8 cellular contexts compared by ENCODE assay signal in the genomic region with DNA sequence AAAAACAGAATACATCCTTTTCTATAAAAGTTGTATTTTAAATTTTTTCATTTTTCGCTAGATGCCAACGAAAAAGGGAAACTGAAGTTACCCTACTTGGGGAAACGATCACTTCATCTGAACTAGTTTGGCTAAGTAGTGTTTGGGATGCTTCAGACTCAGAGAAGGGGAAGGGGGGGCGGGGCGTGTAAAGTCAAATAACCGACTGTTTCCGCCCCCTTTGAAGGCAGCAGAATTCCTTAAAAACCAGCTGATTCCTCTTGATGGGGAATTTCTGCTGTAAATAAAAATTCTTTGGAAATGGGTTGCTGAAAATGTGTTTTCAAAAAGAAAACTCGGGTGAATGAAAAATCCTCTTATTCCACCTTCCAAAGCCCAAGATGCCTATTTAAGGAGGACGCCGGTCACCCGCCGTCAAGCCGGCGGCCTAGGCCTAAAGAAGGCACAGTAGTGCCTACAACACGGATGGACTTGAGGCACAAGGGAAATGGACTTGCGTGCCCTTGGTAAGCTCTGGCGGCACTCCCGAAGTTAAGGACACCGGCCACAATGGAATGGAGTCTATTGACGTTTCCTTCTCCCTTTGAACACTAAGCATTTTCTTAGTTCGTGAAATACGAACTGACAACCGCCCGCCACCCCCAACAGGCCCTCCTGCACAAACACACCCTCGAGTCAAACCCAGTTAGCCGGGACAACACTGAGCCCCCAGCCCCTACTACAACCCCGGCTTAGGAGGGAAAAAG. TPM values are rescaled to one million over a fixed set of nuclear protein-coding genes. Genes with fewer than 3 reads are reported as not detected.
DNase-seq lines count a peak whose midpoint lies in the region; ATAC-seq and TF ChIP-seq lines count a peak whose summit lies in the region.

No MANE protein-coding gene starts in this region.

- no peaks in the 10 kb centered on the region for H3K9me3 ChIP-seq in endocrine pancreas (ENCODE audit: control insufficient read depth, low read length)
- H3K9me3 ChIP-seq in lung (ENCODE audit: control insufficient read depth in 2 of 2, insufficient read depth in 1 of 2, low read length in 1 of 2): no peaks in the 10 kb centered on the region
- H3K9me3 ChIP-seq in stomach: no peaks in the 10 kb centered on the region

- peak overlapping the region; percentile 90 for H3K4me3 Mint-ChIP-seq in activated CD4-positive, alpha-beta T cell treated with anti-CD3 and anti-CD28 coated beads, Interleukin-2, amount 10 ng/mL, durations not matched to agents 24 days and 14 days

- peak; percentile 29 to 30 for DNase-seq in stimulated activated CD4-positive, alpha-beta T cell treated with anti-CD3 and anti-CD28 coated beads, Interleukin-2, amount 100 ng/mL, for 24 hours
- no peak for DNase-seq in stimulated activated CD4-positive, alpha-beta T cell treated with anti-CD3 and anti-CD28 coated beads, Interleukin-12 subunit alpha, Interleukin-12 subunit beta, amount 100 ng/mL, for 4 hours
- peak; percentile 47 for DNase-seq in NCI-H2107 (lab: John Stamatoyannopoulos, UW)
- DNase-seq in activated CD4-positive, alpha-beta T cell treated with anti-CD3 and anti-CD28 coated beads, Interleukin-2, amount 10 ng/mL, durations not matched to agents 24 days and 14 days: no peak
- peak; percentile 54 for DNase-seq in lung (ENCODE audit: low spot score)
- peak; percentile 65 for DNase-seq in stomach

- TF ChIP-seq POLR2A in stomach (IDR thresholded peaks at IDR 0.05): no peak

- peak overlapping the region; percentile 34 for H3K9ac ChIP-seq in endocrine pancreas (ENCODE audit: control insufficient read depth, insufficient read depth, low read length)

- H3K27ac Mint-ChIP-seq in activated CD4-positive, alpha-beta T cell treated with anti-CD3 and anti-CD28 coated beads, Interleukin-2, amount 10 ng/mL, durations not matched to agents 24 days and 14 days: peak overlapping the region; percentile 58

- ATAC-seq in lung (ENCODE audit: insufficient read depth, low FRiP score): no peak
- ATAC-seq in activated CD4-positive, CD25-positive, alpha-beta regulatory T cell treated with anti-CD3 and anti-CD28 coated beads, Interleukin-2, amount 50 U/mL, for 24 hours: no peak

- H3K27me3 ChIP-seq in endocrine pancreas (ENCODE audit: control insufficient read depth, insufficient read depth, low read length): no peaks in the 10 kb centered on the region
- no peaks in the 10 kb centered on the region for H3K27me3 ChIP-seq in lung (ENCODE audit: control insufficient read depth, insufficient read depth)
- H3K27me3 ChIP-seq in stomach: no peaks in the 10 kb centered on the region

- TF ChIP-seq CTCF in lung (IDR thresholded peaks at IDR 0.05; ENCODE audit: control extremely low read depth, extremely low read depth): no peak
- TF ChIP-seq CTCF in stomach (IDR thresholded peaks at IDR 0.05): no peak

- intact Hi-C loops in activated CD4-positive, alpha-beta T cell treated with anti-CD3 and anti-CD28 coated beads, Interleukin-2, amount 10 ng/mL, durations not matched to agents 24 days and 14 days (cut with micrococcal nuclease): no loop called here
- intact Hi-C loops in stomach (cut with DNase I; ENCODE audit: low total_unique reads): no loop called here

- 2 to 4% methylated on average over 27 of the region's 27 CpGs for WGBS in lung, 2 donors
- 4 to 6% (median 5%) methylated on average over 26 to 27 of the region's 27 CpGs for WGBS in stomach, 5 donors

- peaks cover 17% of the 10 kb centered on the region for H3K4me1 Mint-ChIP-seq in activated CD4-positive, alpha-beta T cell treated with anti-CD3 and anti-CD28 coated beads, Interleukin-2, amount 10 ng/mL, durations not matched to agents 24 days and 14 days

- TF ChIP-seq EP300 in stomach (IDR thresholded peaks at IDR 0.05): no peak

- H3K4me1 ChIP-seq in endocrine pancreas (ENCODE audit: control insufficient read depth, insufficient read depth, low read length) (peaks cover 21% of the 10 kb centered on the region), lung (ENCODE audit: control insufficient read depth in 2 of 2, insufficient read depth in 2 of 2, low read length in 2 of 2) (peaks cover 1 to 8% of the 10 kb centered on the region in 2 donors), stomach (peaks cover 16 to 62% (median 42%) of the 10 kb centered on the region in 4 donors)

- no peaks in the 10 kb centered on the region for H3K9me3 Mint-ChIP-seq in activated CD4-positive, alpha-beta T cell treated with anti-CD3 and anti-CD28 coated beads, Interleukin-2, amount 10 ng/mL, durations not matched to agents 24 days and 14 days

- H3K4me3 ChIP-seq in endocrine pancreas (ENCODE audit: control insufficient read depth, insufficient read depth, low read length) (peak overlapping the region; percentile 72), lung (peak overlapping the region; percentile 85), stomach (peak overlapping the region; percentile 88 to 99 (median 95))

- no peaks in the 10 kb centered on the region for H3K27me3 Mint-ChIP-seq in activated CD4-positive, alpha-beta T cell treated with anti-CD3 and anti-CD28 coated beads, Interleukin-2, amount 10 ng/mL, durations not matched to agents 24 days and 14 days

- no peaks in the 10 kb centered on the region for H3K36me3 Mint-ChIP-seq in activated CD4-positive, alpha-beta T cell treated with anti-CD3 and anti-CD28 coated beads, Interleukin-2, amount 10 ng/mL, durations not matched to agents 24 days and 14 days (ENCODE audit: low read depth)

- H3K27ac ChIP-seq in lung (ENCODE audit: low read depth in 1 of 2, low read length in 1 of 2): peak overlapping the region; percentile 87 to 100
- H3K27ac ChIP-seq in stomach: peak overlapping the region; percentile 94 to 100 (median 97)

- H3K36me3 ChIP-seq in endocrine pancreas (ENCODE audit: control insufficient read depth, insufficient read depth, low read length) (no peaks in the 10 kb centered on the region), lung (ENCODE audit: control insufficient read depth in 2 of 2, insufficient read depth in 2 of 2, low read length in 2 of 2) (no peaks in the 10 kb centered on the region), stomach (no peaks in the 10 kb centered on the region)

RNA-seq across cellular contexts. Expression of a gene that starts 2.0 kb away (rescaled TPM):
- total RNA-seq in activated CD4-positive, alpha-beta T cell treated with anti-CD3 and anti-CD28 coated beads, Interleukin-2, amount 10 ng/mL, durations not matched to agents 24 days and 14 days: 49.3 and 53.0 TPM in 2 replicates
- total RNA-seq in lung (100 to 1,000 TPM in 1 of 2 donors, 10 to 100 TPM in 1; 57.4 to 100 TPM), stomach (100 to 1,000 TPM in 2 of 5 donors, 10 to 100 TPM in 3; 55.9 to 131 (median 71.7) TPM)
- polyA plus RNA-seq in lung (10 to 100 TPM; 18.0 to 29.6 TPM), stomach (10 to 100 TPM; 11.1 to 17.4 (median 16.1) TPM)

Comparison
In these comparisons a context has a peak if more than half of its experiments do, and no peak if none do; other contexts are left out.
1. DNase-seq: peak in stimulated activated CD4-positive, alpha-beta T cell treated with anti-CD3 and anti-CD28 coated beads, Interleukin-2, amount 100 ng/mL, for 24 hours (2 of 2), NCI-H2107 (single experiment), lung (single experiment) and stomach (single experiment); none in stimulated activated CD4-positive, alpha-beta T cell treated with anti-CD3 and anti-CD28 coated beads, Interleukin-12 subunit alpha, Interleukin-12 subunit beta, amount 100 ng/mL, for 4 hours (single experiment) and activated CD4-positive, alpha-beta T cell treated with anti-CD3 and anti-CD28 coated beads, Interleukin-2, amount 10 ng/mL, durations not matched to agents 24 days and 14 days (single experiment).
2. Peak in every context shown above with its lines, with median percentiles within 50 percentile points of each other: H3K4me3 ChIP-seq.